24 cellular contexts compared by ENCODE assay signal in genomic region chrX:19326567-19326966, GRCh38. TPM values are rescaled to one million over a fixed set of nuclear protein-coding genes. Genes with fewer than 3 reads are reported as not detected.
DNase-seq lines count a peak whose midpoint lies in the region; ATAC-seq, FAIRE-seq and TF ChIP-seq lines count a peak whose summit lies in the region.
"Had no signal": no experiment of that assay in that cellular context is flagged by ENCODE, and none has a peak within 500 bp of the region (broad histone marks: within the 10 kb centered on the region; RNA-seq: fewer than 3 reads in every experiment).

No MANE protein-coding gene starts in this region.

- intact Hi-C loops in right lobe of liver (cut with DNase I), result no loop called here
- intact Hi-C loops in HepG2 (cut with micrococcal nuclease; ENCODE audit: unreplicated experiment), result no loop called here
- intact Hi-C loops in PC-3 (cut with micrococcal nuclease), result no loop called here

- H3K4me1 ChIP-seq in right lobe of liver, result no peaks in the 10 kb centered on the region
- no peaks in the 10 kb centered on the region for H3K4me1 ChIP-seq in HepG2 (ENCODE audit: insufficient read depth, low read length)
- H3K4me1 ChIP-seq in PC-3 (ENCODE audit: insufficient read depth, low read length), result no peaks in the 10 kb centered on the region
- H3K4me1 ChIP-seq: BLaER1 had no signal

- no peak overlapping the region for H3K4me3 ChIP-seq in right lobe of liver
- H3K4me3 ChIP-seq in HepG2 (replicated peaks in 1 of 3; ENCODE audit: insufficient read depth in 1 of 3, low read depth in 2 of 3, low read length in 3 of 3), result no peak overlapping the region
- no peak overlapping the region for H3K4me3 ChIP-seq in PC-3 (ENCODE audit: low read length)
- H3K4me3 ChIP-seq: BLaER1, GM12878 had no signal

- no peak overlapping the region for H3K4me2 ChIP-seq in HepG2 (ENCODE audit: low read depth, low read length)
- no peak overlapping the region for H3K4me2 ChIP-seq in PC-3 (ENCODE audit: low read length)
- H3K4me2 ChIP-seq: BLaER1 had no signal

- H3K9me3 ChIP-seq in right lobe of liver (no peaks in the 10 kb centered on the region), HepG2 (ENCODE audit: low read length) (no peaks in the 10 kb centered on the region), PC-3 (ENCODE audit: low read length) (no peaks in the 10 kb centered on the region)
- H3K9me3 ChIP-seq: BE2C, BLaER1 had no signal

- H3K9ac ChIP-seq in HepG2 (ENCODE audit: insufficient read depth, low read depth, low read length) (no peak overlapping the region), PC-3 (ENCODE audit: low read length) (no peak overlapping the region)
- H3K9ac ChIP-seq: BLaER1 had no signal

- H3K36me3 ChIP-seq in right lobe of liver, result no peaks in the 10 kb centered on the region
- H3K36me3 ChIP-seq in HepG2 (replicated peaks in 1 of 2; ENCODE audit: control insufficient read depth in 1 of 2, insufficient read depth in 2 of 2, low read length in 2 of 2), result no peaks in the 10 kb centered on the region
- no peaks in the 10 kb centered on the region for H3K36me3 ChIP-seq in PC-3 (ENCODE audit: low read depth, low read length)
- H3K36me3 ChIP-seq: BE2C, BLaER1 had no signal

- H2AFZ ChIP-seq in HepG2 (ENCODE audit: low read length), result no peak overlapping the region
- no peak overlapping the region for H2AFZ ChIP-seq in PC-3 (ENCODE audit: low read length)

- TF ChIP-seq EP300 in HepG2 (IDR thresholded peaks at IDR 0.05; ENCODE audit: low read depth in 2 of 2, low read length in 2 of 2) (no peak), HepG2 (CRISPR knock-in tag; IDR thresholded peaks at IDR 0.05; ENCODE audit: borderline replicate concordance) (no peak)

- no peaks in the 10 kb centered on the region for H3K9me2 ChIP-seq in PC-3 (replicated peaks; ENCODE audit: low read length)

- DNase-seq in right lobe of liver (no peak), HepG2 (ENCODE audit: low spot score) (no peak), PC-3 (peak; percentile 7), NAMALWA (ENCODE audit: low spot score) (no peak)
- DNase-seq: 8988T; ACHN; BE2C; C1 segment of cervical spinal cord; CD4-positive, alpha-beta memory T cell; CD4-positive, CD25-positive, alpha-beta regulatory T cell; CD8-positive, alpha-beta memory T cell; COR-L47; DMS 273 treated with DMSO at 0.1 percent for 48 hours; DMS153; DMS53; DMS79; DND-41; EL; GDM1 had no signal

- POLR2A ChIA-PET in HepG2 (lab: Yijun Ruan, JAX) (no interaction called here), PC-3 (lab: Charles Lee; ENCODE audit: unreplicated experiment) (no interaction called here)

- no peak for FAIRE-seq in HepG2 (lab: Jason Lieb, UNC)
- FAIRE-seq: A204.1, GM12878, GM12892 had no signal

- no peaks in the 10 kb centered on the region for H3F3A ChIP-seq in PC-3 (ENCODE audit: low read length, unreplicated experiment)

- no peaks in the 10 kb centered on the region for H3K27me3 ChIP-seq in right lobe of liver
- no peaks in the 10 kb centered on the region for H3K27me3 ChIP-seq in HepG2 (ENCODE audit: control insufficient read depth in 1 of 2, insufficient read depth in 2 of 2, low read length in 2 of 2)
- no peaks in the 10 kb centered on the region for H3K27me3 ChIP-seq in PC-3 (ENCODE audit: low read length)
- H3K27me3 ChIP-seq: BE2C had no signal

- H3K27ac ChIP-seq in right lobe of liver (no peak overlapping the region), HepG2 (ENCODE audit: extremely low read length, insufficient read depth, low read length) (no peak overlapping the region), PC-3 (ENCODE audit: low read length) (no peak overlapping the region)
- H3K27ac ChIP-seq: BLaER1 had no signal

- peak; percentile 36 to 70 (median 48) for ATAC-seq in right lobe of liver
- ATAC-seq in HepG2, result no peak
- ATAC-seq in PC-3, result no peak
- no peak for ATAC-seq in GM21717 (IDR thresholded peaks at IDR 0.05; ENCODE audit: unreplicated experiment)
- ATAC-seq: GM12878 had no signal

- BruUV-seq in HepG2 (replicated peaks; lab: Mats Ljungman, UMichigan), result no TSS peak
- no TSS peak for BruUV-seq in PC-3 (replicated peaks; lab: Mats Ljungman, UMichigan)

- no peak for TF ChIP-seq RAD21 in HepG2 (CRISPR knock-in tag; IDR thresholded peaks at IDR 0.05)

- TF ChIP-seq CTCF in right lobe of liver (IDR thresholded peaks at IDR 0.05), result no peak
- TF ChIP-seq CTCF in HepG2 (CRISPR knock-in tag; IDR thresholded peaks at IDR 0.05), result no peak
- TF ChIP-seq CTCF in PC-3 (conservative IDR thresholded peaks at IDR 0.05; ENCODE audit: low read depth, low read length), result no peak

- 60% methylated on average over 2 of the region's 2 CpGs for WGBS in right lobe of liver (ENCODE audit: insufficient coverage, low coverage, low lambda C conversion rate, missing lambda C conversion rate)
- WGBS in HepG2 (ENCODE audit: low lambda C conversion rate), result 0% methylated on average over 2 of the region's 2 CpGs

- H3K79me2 ChIP-seq in HepG2 (ENCODE audit: insufficient read depth, low read length), result no peaks in the 10 kb centered on the region
- no peaks in the 10 kb centered on the region for H3K79me2 ChIP-seq in PC-3 (ENCODE audit: low read length)

- H4K20me1 ChIP-seq in HepG2 (ENCODE audit: insufficient read depth, low read length), result no peaks in the 10 kb centered on the region
- no peaks in the 10 kb centered on the region for H4K20me1 ChIP-seq in PC-3 (ENCODE audit: low read length)
- H4K20me1 ChIP-seq: BLaER1 had no signal

- CTCF ChIA-PET in HepG2 (lab: Yijun Ruan, JAX; ENCODE audit: low intra/inter-chr PET ratio, low total read pairs) (no interaction called here), PC-3 (lab: Charles Lee) (no interaction called here)

- TF ChIP-seq POLR2A in right lobe of liver (IDR thresholded peaks at IDR 0.05) (no peak), HepG2 (IDR thresholded peaks at IDR 0.05; ENCODE audit: insufficient read depth in 1 of 2, low read depth in 2 of 2, low read length in 2 of 2) (no peak)

- in situ Hi-C loops in HepG2 (cut with HindIII; ENCODE audit: extremely low pct_ligation_motif_present, low pct_unique_long_range_greater_than_20kb), result loop anchor here (25.0 kb wide), 1 partner anchor 389 kb away; no protein-coding TSS in a partner anchor

TF ChIP-seq in HepG2, 621 proteins besides CTCF, POLR2A, EP300 and RAD21 (continues in another document):
- TF ChIP-seq KDM5B (CRISPR knock-in tag; IDR thresholded peaks at IDR 0.05; ENCODE audit: borderline replicate concordance) (no peak), ZBTB10 (CRISPR knock-in tag; IDR thresholded peaks at IDR 0.05; ENCODE audit: borderline replicate concordance) (no peak), SALL2 (CRISPR knock-in tag; IDR thresholded peaks at IDR 0.05) (no peak), HOXA3 (CRISPR knock-in tag; IDR thresholded peaks at IDR 0.05) (no peak), MATR3 (CRISPR knock-in tag; IDR thresholded peaks at IDR 0.05) (no peak), NFIB (CRISPR knock-in tag; IDR thresholded peaks at IDR 0.05; ENCODE audit: borderline replicate concordance) (no peak), NR2F2 (IDR thresholded peaks at IDR 0.05; ENCODE audit: borderline replicate concordance, low read depth) (no peak)

RNA-seq across cellular contexts. Expression of gene PDHA1, which starts 17.2 kb away (rescaled TPM):
- 100 to 1,000 TPM in 5 of 6 experiments, 10 to 100 TPM in 1; 78.5 to 133 (median 120) TPM for total RNA-seq in right lobe of liver
- total RNA-seq in HepG2 (2016; rRNA removed; fragmentation: Illumina TruSeq; extraction: Trizol), result 249 and 277 TPM in 2 replicates
- 14.0 and 18.0 TPM in 2 replicates for total RNA-seq in HepG2 (2016; cell fraction: cytosol; rRNA removed; fragmentation: Illumina TruSeq; extraction: Trizol; ENCODE audit: low read depth)
- 241 and 275 TPM in 2 replicates for total RNA-seq in HepG2 (2016; cell fraction: insoluble cytoplasmic fraction; rRNA removed; fragmentation: Illumina TruSeq; extraction: Trizol)
- total RNA-seq in HepG2 (2016; cell fraction: membrane; rRNA removed; fragmentation: Illumina TruSeq; extraction: Trizol), result 39.9 and 41.6 TPM in 2 replicates
- 91.4 and 95.6 TPM in 2 replicates for total RNA-seq in HepG2 (2016; cell fraction: nucleus; rRNA removed; fragmentation: Illumina TruSeq; extraction: Trizol)
- 139 and 177 TPM in 2 replicates for polyA plus RNA-seq in HepG2 (2011; rRNA removed)
- polyA plus RNA-seq in HepG2 (2011; cell fraction: cytosol; rRNA removed), result 107 and 116 TPM in 2 replicates
- polyA plus RNA-seq in HepG2 (2011; cell fraction: nucleus; rRNA removed), result 94.5 and 117 TPM in 2 replicates
- 112 and 148 TPM in 2 replicates for polyA plus RNA-seq in HepG2 (2012)
- polyA plus RNA-seq in HepG2 (2016; cell fraction: cytosol; fragmentation: Illumina TruSeq; extraction: Trizol; ENCODE audit: low read depth), result 31.2 and 35.0 TPM in 2 replicates
- polyA plus RNA-seq in HepG2 (2016; cell fraction: insoluble cytoplasmic fraction; fragmentation: Illumina TruSeq; extraction: Trizol; ENCODE audit: low read depth), result 352 and 357 TPM in 2 replicates
- polyA plus RNA-seq in HepG2 (2016; cell fraction: membrane; fragmentation: Illumina TruSeq; extraction: Trizol; ENCODE audit: low read depth), result 33.7 and 41.6 TPM in 2 replicates
- 200 and 210 TPM in 2 replicates for polyA plus RNA-seq in HepG2 (2016; cell fraction: nucleus; fragmentation: Illumina TruSeq; extraction: Trizol; ENCODE audit: insufficient read depth, low read depth)
- 58.5 and 214 TPM in 2 replicates for polyA minus RNA-seq in HepG2 (2011; rRNA and poly(A)+ RNA removed; ENCODE audit: low replicate concordance)
- 50.7 and 58.3 TPM in 2 replicates for polyA minus RNA-seq in HepG2 (2011; cell fraction: cytosol; rRNA and poly(A)+ RNA removed)
- 36.7 and 41.8 TPM in 2 replicates for polyA minus RNA-seq in HepG2 (2011; cell fraction: nucleus; rRNA and poly(A)+ RNA removed)
- total RNA-seq in PC-3 (2014; rRNA removed), result 408 and 454 TPM in 2 replicates

Comparison
In these comparisons a context has a peak if more than half of its experiments do, and no peak if none do; other contexts are left out.
1. ATAC-seq: peak in right lobe of liver (4 of 4); none in HepG2 (single experiment), PC-3 (single experiment) and GM21717 (single experiment).